In genomic region chr19:35869327-35870123, GRCh38 we compare ENCODE assay signal across 8 cellular contexts. TPM values are rescaled to one million over a fixed set of nuclear protein-coding genes. Genes with fewer than 3 reads are reported as not detected.
DNase-seq lines count a peak whose midpoint lies in the region; ATAC-seq and TF ChIP-seq lines count a peak whose summit lies in the region.

No MANE protein-coding gene starts in this region.

- no peak overlapping the region for H3K27ac ChIP-seq in breast epithelium

- peaks cover 45% of the 10 kb centered on the region for H3K27me3 Mint-ChIP-seq in WTC11 (ENCODE audit: low read depth)

- TF ChIP-seq CTCF in WTC11 (IDR thresholded peaks at IDR 0.05) = no peak
- TF ChIP-seq CTCF in breast epithelium (IDR thresholded peaks at IDR 0.05) = no peak

- H3K36me3 ChIP-seq in breast epithelium = no peaks in the 10 kb centered on the region

- CTCF ChIA-PET in WTC11 (lab: Charles Lee) = interaction anchor here (0.5 to 3.7 kb wide), 28 partner anchors 9 to 312 kb away, joined by 3 to 25 read pairs (median 4); partner anchors contain the start of genes KIRREL2, LIN37, PSENEN and U2AF1L4

- peak in 12 of 14 donors; percentile 29 to 80 (median 58) for DNase-seq in C1 segment of cervical spinal cord (lab: John Stamatoyannopoulos, UW)
- DNase-seq in HCEC 1CT = peak; percentile 66
- peak; percentile 94 for DNase-seq in NCI-H2196 (lab: John Stamatoyannopoulos, UW; ENCODE audit: unreplicated experiment)
- DNase-seq in WTC11 (ENCODE audit: low spot score) = peak; percentile 97
- peak in 1 of 2 donors; percentile 42 for DNase-seq in breast epithelium (ENCODE audit: low spot score in 2 of 2)
- DNase-seq in inferior parietal cortex (ENCODE audit: extremely low spot score) = peak; percentile 83
- DNase-seq in stimulated activated CD4-positive, alpha-beta T cell treated with anti-CD3 and anti-CD28 coated beads, Interleukin-1b, Interleukin-23, amount 100 ng/mL, for 24 hours (ENCODE audit: low read depth in 4 of 4, low spot score in 1 of 4) = peak; percentile 39 to 83 (median 66)

- ATAC-seq in WTC11 (peak; percentile 79), GM19328 (IDR thresholded peaks at IDR 0.05; ENCODE audit: unreplicated experiment) (no peak)

- H3K4me3 ChIP-seq in breast epithelium = peak overlapping the region in 2 of 3 donors; percentile 54 to 65

- peaks cover 26% of the 10 kb centered on the region for H3K4me1 Mint-ChIP-seq in WTC11

- POLR2A ChIA-PET in WTC11 (lab: Charles Lee) = interaction anchor here (0.5 to 3.0 kb wide), 10 partner anchors 8 to 312 kb away, joined by 3 to 15 read pairs (median 4); partner anchors contain the start of genes KIRREL2 and THAP8

- no peaks in the 10 kb centered on the region for H3K9me3 ChIP-seq in breast epithelium

- H3K9me3 Mint-ChIP-seq in WTC11 = no peaks in the 10 kb centered on the region

- peak overlapping the region; percentile 97 for H3K27ac Mint-ChIP-seq in WTC11

- intact Hi-C loops in breast epithelium (cut with DNase I; ENCODE audit: low total_unique reads) = loop anchor here (10.0 kb wide), 1 partner anchor 1645 kb away; no protein-coding TSS in a partner anchor

- TF ChIP-seq POLR2A in breast epithelium (IDR thresholded peaks at IDR 0.05) = no peak

- no peaks in the 10 kb centered on the region for H3K36me3 Mint-ChIP-seq in WTC11

- H3K27me3 ChIP-seq in breast epithelium = peaks cover 3 to 10% of the 10 kb centered on the region in 2 donors

- H3K4me3 Mint-ChIP-seq in WTC11 = peak overlapping the region; percentile 86

- peaks cover 6 to 13% of the 10 kb centered on the region in 2 donors for H3K4me1 ChIP-seq in breast epithelium

TF ChIP-seq in WTC11, 78 proteins besides CTCF, POLR2A, EP300 and RAD21 (continues in another document):
- TF ChIP-seq NFYB (CRISPR knock-in tag; conservative IDR thresholded peaks at IDR 0.05; ENCODE audit: low read depth) = no peak
- TF ChIP-seq GRHL2 (CRISPR knock-in tag; IDR thresholded peaks at IDR 0.05; ENCODE audit: insufficient replicate concordance, severe bottlenecking) = no peak
- TF ChIP-seq, protein P1, sequence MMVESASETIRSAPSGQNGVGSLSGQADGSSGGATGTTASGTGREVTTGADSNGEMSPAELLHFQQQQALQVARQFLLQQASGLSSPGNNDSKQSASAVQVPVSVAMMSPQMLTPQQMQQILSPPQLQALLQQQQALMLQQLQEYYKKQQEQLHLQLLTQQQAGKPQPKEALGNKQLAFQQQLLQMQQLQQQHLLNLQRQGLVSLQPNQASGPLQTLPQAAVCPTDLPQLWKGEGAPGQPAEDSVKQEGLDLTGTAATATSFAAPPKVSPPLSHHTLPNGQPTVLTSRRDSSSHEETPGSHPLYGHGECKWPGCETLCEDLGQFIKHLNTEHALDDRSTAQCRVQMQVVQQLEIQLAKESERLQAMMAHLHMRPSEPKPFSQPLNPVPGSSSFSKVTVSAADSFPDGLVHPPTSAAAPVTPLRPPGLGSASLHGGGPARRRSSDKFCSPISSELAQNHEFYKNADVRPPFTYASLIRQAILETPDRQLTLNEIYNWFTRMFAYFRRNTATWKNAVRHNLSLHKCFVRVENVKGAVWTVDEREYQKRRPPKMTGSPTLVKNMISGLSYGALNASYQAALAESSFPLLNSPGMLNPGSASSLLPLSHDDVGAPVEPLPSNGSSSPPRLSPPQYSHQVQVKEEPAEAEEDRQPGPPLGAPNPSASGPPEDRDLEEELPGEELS (CRISPR knock-in tag; IDR thresholded peaks at IDR 0.05) = no peak
- no peak for TF ChIP-seq FOXJ3 (CRISPR knock-in tag; IDR thresholded peaks at IDR 0.05; ENCODE audit: borderline replicate concordance)
- TF ChIP-seq ZNF121 (CRISPR knock-in tag; IDR thresholded peaks at IDR 0.05) = no peak
- no peak for TF ChIP-seq EMX1 (CRISPR knock-in tag; IDR thresholded peaks at IDR 0.05)
- TF ChIP-seq MAX (CRISPR knock-in tag; IDR thresholded peaks at IDR 0.05) = peak; percentile 87
- TF ChIP-seq NR3C1 (CRISPR knock-in tag; conservative IDR thresholded peaks at IDR 0.05; ENCODE audit: low read depth) = no peak
- TF ChIP-seq FOXP1 (CRISPR knock-in tag; IDR thresholded peaks at IDR 0.05; ENCODE audit: borderline replicate concordance) = 0 out of 2 replicates have a peak, but pooled peaks have one; percentile 43
- no peak for TF ChIP-seq TCF7 (CRISPR knock-in tag; IDR thresholded peaks at IDR 0.05; ENCODE audit: low read depth)
- TF ChIP-seq, protein P2, sequence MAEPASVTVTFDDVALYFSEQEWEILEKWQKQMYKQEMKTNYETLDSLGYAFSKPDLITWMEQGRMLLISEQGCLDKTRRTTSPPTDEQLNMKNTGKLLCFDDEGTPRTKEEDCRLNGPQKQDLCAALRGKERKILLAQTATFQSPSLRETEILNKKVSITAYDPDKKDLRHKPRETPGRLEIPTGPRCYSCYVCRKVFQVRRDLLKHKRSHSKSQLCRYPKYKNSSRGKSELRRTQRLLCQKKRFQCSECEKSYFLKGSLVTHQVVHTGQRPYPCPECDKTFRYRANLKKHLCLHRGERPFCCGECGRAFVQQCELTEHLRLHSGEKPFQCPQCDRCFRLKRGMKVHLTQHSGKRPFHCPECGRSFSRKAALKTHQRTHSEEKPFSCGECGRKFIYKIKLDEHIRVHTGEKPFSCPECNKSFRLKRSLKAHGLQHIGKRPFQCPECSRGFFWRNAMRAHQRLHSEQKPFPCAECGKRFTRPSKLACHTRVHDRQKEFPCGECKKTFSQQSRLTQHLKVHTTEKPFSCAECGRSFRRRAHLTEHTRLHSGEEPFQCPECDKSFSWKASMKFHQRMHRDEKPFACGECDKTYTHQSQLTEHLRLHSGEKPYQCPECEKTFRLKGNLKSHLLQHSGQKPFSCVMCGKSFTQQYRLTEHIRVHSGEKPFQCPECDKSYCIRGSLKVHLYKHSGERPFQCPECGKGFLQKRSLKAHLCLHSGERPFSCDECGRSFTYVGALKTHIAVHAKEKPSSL (CRISPR knock-in tag; conservative IDR thresholded peaks at IDR 0.05) = no peak
- no peak for TF ChIP-seq RORB (CRISPR knock-in tag; IDR thresholded peaks at IDR 0.05)
- TF ChIP-seq, protein P3, sequence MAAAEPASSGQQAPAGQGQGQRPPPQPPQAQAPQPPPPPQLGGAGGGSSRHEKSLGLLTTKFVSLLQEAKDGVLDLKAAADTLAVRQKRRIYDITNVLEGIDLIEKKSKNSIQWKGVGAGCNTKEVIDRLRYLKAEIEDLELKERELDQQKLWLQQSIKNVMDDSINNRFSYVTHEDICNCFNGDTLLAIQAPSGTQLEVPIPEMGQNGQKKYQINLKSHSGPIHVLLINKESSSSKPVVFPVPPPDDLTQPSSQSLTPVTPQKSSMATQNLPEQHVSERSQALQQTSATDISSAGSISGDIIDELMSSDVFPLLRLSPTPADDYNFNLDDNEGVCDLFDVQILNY (CRISPR knock-in tag; IDR thresholded peaks at IDR 0.05) = no peak
- TF ChIP-seq, protein P4, sequence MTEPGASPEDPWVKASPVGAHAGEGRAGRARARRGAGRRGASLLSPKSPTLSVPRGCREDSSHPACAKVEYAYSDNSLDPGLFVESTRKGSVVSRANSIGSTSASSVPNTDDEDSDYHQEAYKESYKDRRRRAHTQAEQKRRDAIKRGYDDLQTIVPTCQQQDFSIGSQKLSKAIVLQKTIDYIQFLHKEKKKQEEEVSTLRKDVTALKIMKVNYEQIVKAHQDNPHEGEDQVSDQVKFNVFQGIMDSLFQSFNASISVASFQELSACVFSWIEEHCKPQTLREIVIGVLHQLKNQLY (CRISPR knock-in tag; IDR thresholded peaks at IDR 0.05) = no peak
- TF ChIP-seq SP1 (CRISPR knock-in tag; conservative IDR thresholded peaks at IDR 0.05) = peak; percentile 65
- TF ChIP-seq, protein P5, sequence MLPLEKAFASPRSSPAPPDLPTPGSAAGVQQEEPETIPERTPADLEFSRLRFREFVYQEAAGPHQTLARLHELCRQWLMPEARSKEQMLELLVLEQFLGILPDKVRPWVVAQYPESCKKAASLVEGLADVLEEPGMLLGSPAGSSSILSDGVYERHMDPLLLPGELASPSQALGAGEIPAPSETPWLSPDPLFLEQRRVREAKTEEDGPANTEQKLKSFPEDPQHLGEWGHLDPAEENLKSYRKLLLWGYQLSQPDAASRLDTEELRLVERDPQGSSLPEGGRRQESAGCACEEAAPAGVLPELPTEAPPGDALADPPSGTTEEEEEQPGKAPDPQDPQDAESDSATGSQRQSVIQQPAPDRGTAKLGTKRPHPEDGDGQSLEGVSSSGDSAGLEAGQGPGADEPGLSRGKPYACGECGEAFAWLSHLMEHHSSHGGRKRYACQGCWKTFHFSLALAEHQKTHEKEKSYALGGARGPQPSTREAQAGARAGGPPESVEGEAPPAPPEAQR (CRISPR knock-in tag; IDR thresholded peaks at IDR 0.05) = no peak
- TF ChIP-seq, protein P6, sequence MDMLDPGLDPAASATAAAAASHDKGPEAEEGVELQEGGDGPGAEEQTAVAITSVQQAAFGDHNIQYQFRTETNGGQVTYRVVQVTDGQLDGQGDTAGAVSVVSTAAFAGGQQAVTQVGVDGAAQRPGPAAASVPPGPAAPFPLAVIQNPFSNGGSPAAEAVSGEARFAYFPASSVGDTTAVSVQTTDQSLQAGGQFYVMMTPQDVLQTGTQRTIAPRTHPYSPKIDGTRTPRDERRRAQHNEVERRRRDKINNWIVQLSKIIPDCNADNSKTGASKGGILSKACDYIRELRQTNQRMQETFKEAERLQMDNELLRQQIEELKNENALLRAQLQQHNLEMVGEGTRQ (CRISPR knock-in tag; IDR thresholded peaks at IDR 0.05) = 0 out of 2 replicates have a peak, but pooled peaks have one; percentile 10
- TF ChIP-seq, protein P7, sequence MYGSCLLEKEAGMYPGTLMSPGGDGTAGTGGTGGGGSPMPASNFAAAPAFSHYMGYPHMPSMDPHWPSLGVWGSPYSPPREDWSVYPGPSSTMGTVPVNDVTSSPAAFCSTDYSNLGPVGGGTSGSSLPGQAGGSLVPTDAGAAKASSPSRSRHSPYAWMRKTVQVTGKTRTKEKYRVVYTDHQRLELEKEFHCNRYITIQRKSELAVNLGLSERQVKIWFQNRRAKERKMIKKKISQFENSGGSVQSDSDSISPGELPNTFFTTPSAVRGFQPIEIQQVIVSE (CRISPR knock-in tag; IDR thresholded peaks at IDR 0.05; ENCODE audit: borderline replicate concordance) = no peak
- TF ChIP-seq FOXK1 (CRISPR knock-in tag; IDR thresholded peaks at IDR 0.05) = 0 out of 2 replicates have a peak, but pooled peaks have one; percentile 28

RNA-seq across cellular contexts. Expression of gene APLP1, which starts 1.2 kb away (rescaled TPM):
- total RNA-seq in WTC11 (2021) = 15.5 to 24.0 TPM (median 20.2 TPM) in 3 replicates
- 1 to 10 TPM; 2.6 to 4.2 (median 3.3) TPM for total RNA-seq in breast epithelium

RNA-seq across cellular contexts. Expression of gene KIRREL2, which starts 12.8 kb away (rescaled TPM):
- 4.7 to 5.3 TPM (median 4.9 TPM) in 3 replicates for total RNA-seq in WTC11 (2021)
- total RNA-seq in breast epithelium = under 1 TPM in 2 of 3 donors, not detected in 1; 0.15 to 0.66 TPM

RNA-seq across cellular contexts. Expression of gene NPHS1, which starts 17.2 kb away (rescaled TPM):
- total RNA-seq in WTC11 (2021) (0.61 to 1.7 TPM (median 1.7 TPM) in 3 replicates), breast epithelium (under 1 TPM in 1 of 3 donors, not detected in 2; 0.15 TPM)

RNA-seq across cellular contexts. Expression of gene NFKBID, which starts 30.8 kb away (rescaled TPM):
- total RNA-seq in WTC11 (2021) = 10.6 to 13.9 TPM (median 12.8 TPM) in 3 replicates
- 10 to 100 TPM in 1 of 3 donors, 1 to 10 TPM in 2; 4.3 to 15.2 (median 7.9) TPM for total RNA-seq in breast epithelium

RNA-seq across cellular contexts. Expression of gene HCST, which starts 32.8 kb away (rescaled TPM):
- total RNA-seq in WTC11 (2021) (1.8 to 1.9 TPM (median 1.8 TPM) in 3 replicates), breast epithelium (1 to 10 TPM; 3.3 to 7.2 (median 3.5) TPM)
